12 cellular contexts compared by ENCODE assay signal in genomic region chr9:131701789-131702337, GRCh38. TPM values are rescaled to one million over a fixed set of nuclear protein-coding genes. Genes with fewer than 3 reads are reported as not detected.
DNase-seq lines count a peak whose midpoint lies in the region; FAIRE-seq and TF ChIP-seq lines count a peak whose summit lies in the region.
"Had no signal": no experiment of that assay in that cellular context is flagged by ENCODE, and none has a peak within 500 bp of the region (broad histone marks: within the 10 kb centered on the region; RNA-seq: fewer than 3 reads in every experiment).

No MANE protein-coding gene starts in this region.

- no peak overlapping the region for H3K14ac ChIP-seq in H9 (ENCODE audit: insufficient read depth, low read length)

- POLR2A ChIA-PET in AG04449 (lab: Yijun Ruan, JAX), result interaction anchor here (1.2 kb wide), 1 partner anchor 23 kb away, joined by 4 read pairs; no protein-coding TSS in a partner anchor

- H2BK5ac ChIP-seq in H9 (ENCODE audit: insufficient read length, low read length), result no peak overlapping the region

- no peaks in the 10 kb centered on the region; a peak in 1 of 7 replicates for H3K36me3 Mint-ChIP-seq in H9 (ENCODE audit: insufficient read depth in 1 of 3, low read depth in 3 of 3)

- H4K20me1 ChIP-seq in H9 (ENCODE audit: control insufficient read depth, insufficient read depth, insufficient read length), result no peaks in the 10 kb centered on the region

- H3T11ph ChIP-seq in H9 (ENCODE audit: low read length), result no peak overlapping the region

- H3K27me3 ChIP-seq in H9 (ENCODE audit: insufficient read depth, low read length), result no peaks in the 10 kb centered on the region
- no peaks in the 10 kb centered on the region for H3K27me3 ChIP-seq in iPS-18a (ENCODE audit: control insufficient read depth, insufficient read depth, low read length)
- no peaks in the 10 kb centered on the region for H3K27me3 ChIP-seq in breast epithelium

- no peaks in the 10 kb centered on the region for H3K23me2 ChIP-seq in H9 (ENCODE audit: insufficient read length, low read depth, low read length, poor library complexity, severe bottlenecking)

- TF ChIP-seq CTCF in AG04449 (IDR thresholded peaks at IDR 0.05; ENCODE audit: insufficient read depth, low read length, missing control alignments), result no peak
- TF ChIP-seq CTCF in H9 (conservative IDR thresholded peaks at IDR 0.05), result no peak
- TF ChIP-seq CTCF in breast epithelium (IDR thresholded peaks at IDR 0.05), result no peak

- H3K4me1 Mint-ChIP-seq in H9, result peaks cover 70 to 81% of the 10 kb centered on the region in 2 experiments

- DNase-seq in AG04449 (ENCODE audit: low read depth, low spot score), result peak; percentile 19
- DNase-seq in H9, result peak; percentile 70
- DNase-seq in SK-N-MC (ENCODE audit: low read depth, low spot score), result no peak
- no peak for DNase-seq in breast epithelium (ENCODE audit: low spot score in 2 of 2)
- no peak for DNase-seq in dedifferentiated amniotic fluid mesenchymal stem cell (ENCODE audit: extremely low spot score)
- no peak for DNase-seq in NCI-H1694 treated with DMSO at 0.1 percent for 48 hours (lab: John Stamatoyannopoulos, UW)
- no peak for DNase-seq in GM12892 (ENCODE audit: insufficient read length)
- DNase-seq: activated CD4-positive, alpha-beta memory T cell treated with anti-CD3 and anti-CD28 coated beads for 36 hours; cortex of kidney; NCI-H2029 treated with DMSO at 0.1 percent for 48 hours; SK-N-SH had no signal

- H3K4me1 ChIP-seq in H9 (ENCODE audit: insufficient read depth, low read length) (peaks cover 8% of the 10 kb centered on the region; the same call in 1 of the 2 replicates), iPS-18a (ENCODE audit: control insufficient read depth, low read depth, low read length) (peaks cover 43% of the 10 kb centered on the region), breast epithelium (peaks cover 8 to 20% of the 10 kb centered on the region in 2 donors)

- H3K4ac ChIP-seq in H9 (ENCODE audit: low read depth, low read length), result no peak overlapping the region

- H3K9ac ChIP-seq in H9 (ENCODE audit: extremely low read depth, insufficient read length, low read length), result no peak overlapping the region
- H3K9ac ChIP-seq in SK-N-MC (ENCODE audit: insufficient read length), result peak overlapping the region; percentile 3
- H3K9ac ChIP-seq in iPS-18a (ENCODE audit: low read length), result no peak overlapping the region
- H3K9ac ChIP-seq: SK-N-SH had no signal

- no peak overlapping the region for H2BK120ac ChIP-seq in H9 (ENCODE audit: low read depth, low read length, poor library complexity, severe bottlenecking)

- H4K91ac ChIP-seq in H9 (ENCODE audit: insufficient read length, low read depth, low read length), result no peak overlapping the region

- no peak overlapping the region for H2BK12ac ChIP-seq in H9 (ENCODE audit: insufficient read length, low read depth, low read length)

- no peak overlapping the region for H2AFZ ChIP-seq in H9 (ENCODE audit: low read length)

- no peak overlapping the region for H4K8ac ChIP-seq in H9 (replicated peaks; ENCODE audit: insufficient read length, low read depth, low read length)

- H3K36me3 ChIP-seq in SK-N-MC (ENCODE audit: insufficient read depth, low read length), result no peaks in the 10 kb centered on the region
- no peaks in the 10 kb centered on the region for H3K36me3 ChIP-seq in iPS-18a (ENCODE audit: control insufficient read depth, low read depth, low read length)
- H3K36me3 ChIP-seq in breast epithelium, result no peaks in the 10 kb centered on the region

- no peaks in the 10 kb centered on the region for H3K79me1 ChIP-seq in H9 (ENCODE audit: insufficient read depth, low read depth, low read length, poor library complexity, severe bottlenecking)

- peak overlapping the region; percentile 1 for H2AK5ac ChIP-seq in H9 (ENCODE audit: insufficient read length, low read length)

- peak overlapping the region in 2 of 3 experiments; percentile 0 to 65; a peak in 6 of 7 replicates for H3K27ac Mint-ChIP-seq in H9
- H3K27ac Mint-ChIP-seq: activated CD4-positive, alpha-beta memory T cell treated with anti-CD3 and anti-CD28 coated beads for 36 hours had no signal

- no peak overlapping the region for H4K5ac ChIP-seq in H9 (ENCODE audit: insufficient read length, low read depth, low read length)

- no CpG with 5 or more reads among the region's 6 CpGs for WGBS in H9 (ENCODE audit: extremely low coverage, insufficient read length, low lambda C conversion rate)

- H3K27ac ChIP-seq in H9 (ENCODE audit: insufficient read length, low read depth, low read length), result peak overlapping the region; percentile 81
- H3K27ac ChIP-seq in SK-N-MC, result peak overlapping the region; percentile 60
- H3K27ac ChIP-seq in iPS-18a (ENCODE audit: low read length), result peak overlapping the region; percentile 4
- no peak overlapping the region for H3K27ac ChIP-seq in breast epithelium

- no peak overlapping the region; a peak in 1 of 5 replicates for H3K4me3 Mint-ChIP-seq in H9
- H3K4me3 Mint-ChIP-seq: activated CD4-positive, alpha-beta memory T cell treated with anti-CD3 and anti-CD28 coated beads for 36 hours had no signal

- no peaks in the 10 kb centered on the region for H3K9me3 ChIP-seq in H9 (ENCODE audit: control insufficient read depth, low read depth, low read length)
- no peaks in the 10 kb centered on the region for H3K9me3 ChIP-seq in SK-N-MC (ENCODE audit: low read depth, low read length)
- no peaks in the 10 kb centered on the region for H3K9me3 ChIP-seq in iPS-18a (ENCODE audit: control insufficient read depth, low read depth, low read length)
- H3K9me3 ChIP-seq in breast epithelium, result no peaks in the 10 kb centered on the region
- H3K9me3 ChIP-seq: SK-N-SH had no signal

- no peak overlapping the region for H3K56ac ChIP-seq in H9 (ENCODE audit: insufficient read length, low read depth, low read length)

- no peak overlapping the region for H3K18ac ChIP-seq in H9 (ENCODE audit: insufficient read length, low read depth, low read length)

- intact Hi-C loops in breast epithelium (cut with DNase I; ENCODE audit: low total_unique reads), result no loop called here

- H3K4me3 ChIP-seq in AG04449 (ENCODE audit: low read depth, low read length) (no peak overlapping the region), SK-N-MC (peak overlapping the region; percentile 15; the same call in 1 of the 2 replicates), iPS-18a (ENCODE audit: low read length) (no peak overlapping the region), breast epithelium (no peak overlapping the region)

- H2BK15ac ChIP-seq in H9 (ENCODE audit: low read depth, low read length), result no peak overlapping the region

- H3K23ac ChIP-seq in H9 (ENCODE audit: insufficient read length, low read depth, low read length), result no peak overlapping the region

- no peak overlapping the region for H2BK20ac ChIP-seq in H9 (ENCODE audit: low read depth, low read length, poor library complexity, severe bottlenecking)

- H3K4me2 ChIP-seq in H9 (ENCODE audit: insufficient read depth, insufficient read length, low read length), result peak overlapping the region; percentile 36
- H3K4me2 ChIP-seq: SK-N-SH had no signal

- H3K79me2 ChIP-seq in H9 (ENCODE audit: insufficient read depth, low read length), result peaks cover 10% of the 10 kb centered on the region; the same call in 1 of the 2 replicates

- H3K27me3 Mint-ChIP-seq in H9 (ENCODE audit: low read depth), result no peaks in the 10 kb centered on the region
- H3K27me3 Mint-ChIP-seq: activated CD4-positive, alpha-beta memory T cell treated with anti-CD3 and anti-CD28 coated beads for 36 hours had no signal

- TF ChIP-seq POLR2A in breast epithelium (IDR thresholded peaks at IDR 0.05), result no peak
- TF ChIP-seq POLR2A in GM12892 (IDR thresholded peaks at IDR 0.05; ENCODE audit: low read depth, low read length), result no peak

- no peaks in the 10 kb centered on the region; a peak in 1 of 5 replicates for H3K9me3 Mint-ChIP-seq in H9
- H3K9me3 Mint-ChIP-seq: activated CD4-positive, alpha-beta memory T cell treated with anti-CD3 and anti-CD28 coated beads for 36 hours had no signal

- CTCF ChIA-PET in AG04449 (lab: Yijun Ruan, JAX), result interaction anchor here (0.7 kb wide), 1 partner anchor 23 kb away, joined by 3 read pairs; no protein-coding TSS in a partner anchor

- FAIRE-seq in GM12892 (lab: Jason Lieb, UNC), result no peak

RNA-seq across cellular contexts. Expression of gene RAPGEF1, which starts 38.0 kb away (rescaled TPM):
- 53.9 and 55.6 TPM in 2 replicates for total RNA-seq in H9 (2021)
- total RNA-seq in breast epithelium, result 10 to 100 TPM; 35.3 to 38.0 (median 37.3) TPM
- 58.6 TPM for polyA plus RNA-seq in GM12892 (2012; ENCODE audit: missing spikeins)

Comparison
In these comparisons a context has a peak if more than half of its experiments do, and no peak if none do; other contexts are left out.
1. DNase-seq: peak in AG04449 (single experiment) and H9 (single experiment); none in SK-N-MC (single experiment), breast epithelium (0 of 2), dedifferentiated amniotic fluid mesenchymal stem cell (single experiment), NCI-H1694 treated with DMSO at 0.1 percent for 48 hours (single experiment) and GM12892 (single experiment).
2. H3K27ac ChIP-seq: peak in H9 (single experiment), SK-N-MC (single experiment) and iPS-18a (single experiment); none in breast epithelium (0 of 2).